In genomic region chr17:45143767-45144198, GRCh38 we compare ENCODE assay signal across 1 cellular context.
TF ChIP-seq lines count a peak whose summit lies in the region.

No MANE protein-coding gene starts in this region.

TF ChIP-seq in GM23338, 12 proteins besides CTCF, POLR2A, EP300 and RAD21 (continued from another document):
- TF ChIP-seq ZNF462 (CRISPR knock-in tag; IDR thresholded peaks at IDR 0.05) (no peak), CREB1 (CRISPR knock-in tag; IDR thresholded peaks at IDR 0.05; ENCODE audit: low read depth) (no peak), EZH2phosphoT487 (IDR thresholded peaks at IDR 0.05; ENCODE audit: unreplicated experiment) (no peak), ZNF114 (CRISPR knock-in tag; IDR thresholded peaks at IDR 0.05) (no peak), JUNB (IDR thresholded peaks at IDR 0.05; ENCODE audit: unreplicated experiment) (no peak), STAT1 (IDR thresholded peaks at IDR 0.05; ENCODE audit: unreplicated experiment) (no peak)
- TF ChIP-seq, protein P1, sequence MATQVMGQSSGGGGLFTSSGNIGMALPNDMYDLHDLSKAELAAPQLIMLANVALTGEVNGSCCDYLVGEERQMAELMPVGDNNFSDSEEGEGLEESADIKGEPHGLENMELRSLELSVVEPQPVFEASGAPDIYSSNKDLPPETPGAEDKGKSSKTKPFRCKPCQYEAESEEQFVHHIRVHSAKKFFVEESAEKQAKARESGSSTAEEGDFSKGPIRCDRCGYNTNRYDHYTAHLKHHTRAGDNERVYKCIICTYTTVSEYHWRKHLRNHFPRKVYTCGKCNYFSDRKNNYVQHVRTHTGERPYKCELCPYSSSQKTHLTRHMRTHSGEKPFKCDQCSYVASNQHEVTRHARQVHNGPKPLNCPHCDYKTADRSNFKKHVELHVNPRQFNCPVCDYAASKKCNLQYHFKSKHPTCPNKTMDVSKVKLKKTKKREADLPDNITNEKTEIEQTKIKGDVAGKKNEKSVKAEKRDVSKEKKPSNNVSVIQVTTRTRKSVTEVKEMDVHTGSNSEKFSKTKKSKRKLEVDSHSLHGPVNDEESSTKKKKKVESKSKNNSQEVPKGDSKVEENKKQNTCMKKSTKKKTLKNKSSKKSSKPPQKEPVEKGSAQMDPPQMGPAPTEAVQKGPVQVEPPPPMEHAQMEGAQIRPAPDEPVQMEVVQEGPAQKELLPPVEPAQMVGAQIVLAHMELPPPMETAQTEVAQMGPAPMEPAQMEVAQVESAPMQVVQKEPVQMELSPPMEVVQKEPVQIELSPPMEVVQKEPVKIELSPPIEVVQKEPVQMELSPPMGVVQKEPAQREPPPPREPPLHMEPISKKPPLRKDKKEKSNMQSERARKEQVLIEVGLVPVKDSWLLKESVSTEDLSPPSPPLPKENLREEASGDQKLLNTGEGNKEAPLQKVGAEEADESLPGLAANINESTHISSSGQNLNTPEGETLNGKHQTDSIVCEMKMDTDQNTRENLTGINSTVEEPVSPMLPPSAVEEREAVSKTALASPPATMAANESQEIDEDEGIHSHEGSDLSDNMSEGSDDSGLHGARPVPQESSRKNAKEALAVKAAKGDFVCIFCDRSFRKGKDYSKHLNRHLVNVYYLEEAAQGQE (IDR thresholded peaks at IDR 0.05; ENCODE audit: unreplicated experiment): no peak
